ENCODE assay signal across 20 cellular contexts in the genomic region with DNA sequence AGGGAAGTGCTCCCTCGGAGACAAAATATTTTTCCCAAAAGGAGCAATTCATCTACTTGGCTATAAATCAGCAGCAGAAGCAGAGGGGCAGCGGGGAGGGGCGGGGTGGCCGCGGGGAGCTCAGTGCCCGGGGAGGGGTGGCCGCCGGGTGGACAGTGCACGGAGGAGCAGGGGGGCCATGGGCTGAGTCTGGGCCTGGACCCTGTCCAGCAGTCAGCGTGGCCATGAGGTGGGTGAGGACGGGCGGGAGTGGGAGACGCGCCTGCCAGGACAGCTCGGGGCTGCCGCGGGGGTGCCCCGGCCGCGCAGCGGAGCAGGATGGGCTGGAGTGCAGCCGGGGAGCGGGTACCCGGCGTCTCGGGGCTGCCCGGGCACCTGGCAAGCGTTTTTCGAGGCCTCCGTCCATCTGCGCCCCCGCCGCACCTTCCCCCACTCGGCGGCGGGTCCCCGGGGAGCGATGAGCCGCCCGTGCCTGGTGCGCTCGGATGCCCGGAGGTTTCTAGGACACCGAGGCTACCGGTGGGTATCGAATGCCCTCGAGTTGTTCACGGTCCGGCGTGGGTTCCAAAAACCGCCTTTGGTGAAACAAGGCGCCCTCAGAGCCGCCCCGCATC.
DNase-seq lines count a peak whose midpoint lies in the region; ATAC-seq and TF ChIP-seq lines count a peak whose summit lies in the region.
"Had no signal": no experiment of that assay in that cellular context is flagged by ENCODE, and none has a peak within 500 bp of the region (broad histone marks: within the 10 kb centered on the region; RNA-seq: fewer than 3 reads in every experiment).

No MANE protein-coding gene starts in this region.

- peaks cover 1% of the 10 kb centered on the region for H3K4me1 ChIP-seq in right cardiac atrium (ENCODE audit: control insufficient read depth, insufficient read depth, low read length)
- peaks cover 0 to 10% (median 4%) of the 10 kb centered on the region in 4 donors for H3K4me1 ChIP-seq in esophagus muscularis mucosa
- H3K4me1 ChIP-seq in upper lobe of right lung: no peaks in the 10 kb centered on the region
- H3K4me1 ChIP-seq in ovary (ENCODE audit: insufficient read depth): no peaks in the 10 kb centered on the region
- H3K4me1 ChIP-seq: Caco-2, HAP-1 had no signal

- ATAC-seq in right cardiac atrium (peak in 1 of 2 donors; percentile 26), upper lobe of right lung (peak; percentile 35), HG02852 (IDR thresholded peaks at IDR 0.05; ENCODE audit: unreplicated experiment) (no peak)
- ATAC-seq: CD8-positive, alpha-beta T cell had no signal

- H3K4me3 ChIP-seq in right cardiac atrium (ENCODE audit: low read length) (no peak overlapping the region), esophagus muscularis mucosa (no peak overlapping the region), upper lobe of right lung (no peak overlapping the region), ovary (no peak overlapping the region)
- H3K4me3 ChIP-seq: BLaER1, HAP-1 had no signal

- H3K36me3 Mint-ChIP-seq in osteocyte (ENCODE audit: unreplicated experiment): no peaks in the 10 kb centered on the region
- no peaks in the 10 kb centered on the region for H3K36me3 Mint-ChIP-seq in mesothelial cell of epicardium
- H3K36me3 Mint-ChIP-seq: CD4-positive, CD25-positive, alpha-beta regulatory T cell; CD8-positive, alpha-beta T cell had no signal

- peaks cover 11% of the 10 kb centered on the region for H3K4me1 Mint-ChIP-seq in osteocyte (ENCODE audit: unreplicated experiment)
- no peaks in the 10 kb centered on the region for H3K4me1 Mint-ChIP-seq in mesothelial cell of epicardium
- H3K4me1 Mint-ChIP-seq: B cell; CD4-positive, CD25-positive, alpha-beta regulatory T cell had no signal

- no peaks in the 10 kb centered on the region for H3K27me3 Mint-ChIP-seq in osteocyte (ENCODE audit: unreplicated experiment)
- H3K27me3 Mint-ChIP-seq in mesothelial cell of epicardium (ENCODE audit: low read depth): no peaks in the 10 kb centered on the region
- H3K27me3 Mint-ChIP-seq: B cell; CD4-positive, CD25-positive, alpha-beta regulatory T cell had no signal

- TF ChIP-seq POLR2A in esophagus muscularis mucosa (IDR thresholded peaks at IDR 0.05; ENCODE audit: low read depth) (no peak), ovary (IDR thresholded peaks at IDR 0.05) (no peak)

- intact Hi-C loops in right cardiac atrium (cut with DNase I): no loop called here
- intact Hi-C loops in cardiac septum (cut with DNase I): no loop called here
- intact Hi-C loops in esophagus muscularis mucosa (cut with DNase I): no loop called here
- intact Hi-C loops in upper lobe of right lung (cut with DNase I): no loop called here
- intact Hi-C loops in ovary (cut with DNase I): no loop called here

- no peak overlapping the region for H3K27ac Mint-ChIP-seq in osteocyte (ENCODE audit: unreplicated experiment)
- no peak overlapping the region for H3K27ac Mint-ChIP-seq in mesothelial cell of epicardium
- H3K27ac Mint-ChIP-seq: B cell; CD4-positive, CD25-positive, alpha-beta regulatory T cell; CD8-positive, alpha-beta T cell; HFFc6 had no signal

- H3K27me3 ChIP-seq in right cardiac atrium (ENCODE audit: control insufficient read depth, insufficient read depth): no peaks in the 10 kb centered on the region
- H3K27me3 ChIP-seq in esophagus muscularis mucosa: no peaks in the 10 kb centered on the region
- no peaks in the 10 kb centered on the region for H3K27me3 ChIP-seq in upper lobe of right lung
- H3K27me3 ChIP-seq in ovary: no peaks in the 10 kb centered on the region
- H3K27me3 ChIP-seq: BLaER1 had no signal

- no peaks in the 10 kb centered on the region for H3K9me3 ChIP-seq in right cardiac atrium (ENCODE audit: control insufficient read depth, low read length)
- H3K9me3 ChIP-seq in esophagus muscularis mucosa: no peaks in the 10 kb centered on the region
- H3K9me3 ChIP-seq in upper lobe of right lung: no peaks in the 10 kb centered on the region
- H3K9me3 ChIP-seq in ovary: no peaks in the 10 kb centered on the region
- H3K9me3 ChIP-seq: Caco-2, HAP-1 had no signal

- H3K36me3 ChIP-seq in esophagus muscularis mucosa (no peaks in the 10 kb centered on the region), upper lobe of right lung (no peaks in the 10 kb centered on the region), ovary (no peaks in the 10 kb centered on the region)
- H3K36me3 ChIP-seq: BLaER1, HAP-1 had no signal

- H3K27ac ChIP-seq in right cardiac atrium (ENCODE audit: low read length) (no peak overlapping the region), esophagus muscularis mucosa (replicated peaks in 1 of 4) (no peak overlapping the region), upper lobe of right lung (no peak overlapping the region), ovary (no peak overlapping the region)
- H3K27ac ChIP-seq: 22Rv1, BLaER1, C4-2B had no signal

- 95% methylated on average over 54 of the region's 54 CpGs for WGBS in right cardiac atrium
- WGBS in esophagus muscularis mucosa: 96% methylated on average over 41 of the region's 54 CpGs
- WGBS in ovary, 3 donors: 94 to 96% (median 95%) methylated on average over 50 to 54 of the region's 54 CpGs

- H3K4me3 Mint-ChIP-seq in osteocyte (ENCODE audit: unreplicated experiment) (no peak overlapping the region), mesothelial cell of epicardium (no peak overlapping the region)
- H3K4me3 Mint-ChIP-seq: B cell; CD4-positive, CD25-positive, alpha-beta regulatory T cell; CD8-positive, alpha-beta T cell; HFFc6 had no signal

- TF ChIP-seq EP300 in esophagus muscularis mucosa (IDR thresholded peaks at IDR 0.05): no peak
- no peak for TF ChIP-seq EP300 in ovary (IDR thresholded peaks at IDR 0.05)

- no peaks in the 10 kb centered on the region for H3K9me3 Mint-ChIP-seq in osteocyte (ENCODE audit: unreplicated experiment)
- H3K9me3 Mint-ChIP-seq in mesothelial cell of epicardium: no peaks in the 10 kb centered on the region
- H3K9me3 Mint-ChIP-seq: CD8-positive, alpha-beta T cell had no signal

- no peak for TF ChIP-seq CTCF in esophagus muscularis mucosa (IDR thresholded peaks at IDR 0.05)
- TF ChIP-seq CTCF in osteocyte (IDR thresholded peaks at IDR 0.05): no peak
- TF ChIP-seq CTCF in upper lobe of right lung (IDR thresholded peaks at IDR 0.05): no peak
- TF ChIP-seq CTCF in mesothelial cell of epicardium (IDR thresholded peaks at IDR 0.05; ENCODE audit: unreplicated experiment): no peak
- TF ChIP-seq CTCF in ovary (IDR thresholded peaks at IDR 0.05): no peak

- DNase-seq in right cardiac atrium (peak in 2 of 3 donors; percentile 37 to 62), cardiac septum (ENCODE audit: low spot score) (no peak), esophagus muscularis mucosa (ENCODE audit: extremely low spot score) (peak; percentile 74), osteocyte (ENCODE audit: extremely low spot score, unreplicated experiment) (peak; percentile 83), upper lobe of right lung (peak; percentile 54), mesothelial cell of epicardium (ENCODE audit: low spot score in 2 of 2, unreplicated experiment in 2 of 2) (no peak), ovary (no peak)
- DNase-seq: Caco-2; CD4-positive, CD25-positive, alpha-beta regulatory T cell; CD8-positive, alpha-beta T cell; DMS153; DND-41; GOT3; HFFc6 had no signal

Comparison
In these comparisons a context has a peak if more than half of its experiments do, and no peak if none do; other contexts are left out.
1. DNase-seq: peak in right cardiac atrium (2 of 3), esophagus muscularis mucosa (single experiment), osteocyte (single experiment) and upper lobe of right lung (single experiment); none in cardiac septum (single experiment), mesothelial cell of epicardium (0 of 2) and ovary (0 of 5).